Comparison of ENCODE assay signal across 16 cellular contexts in the genomic region with DNA sequence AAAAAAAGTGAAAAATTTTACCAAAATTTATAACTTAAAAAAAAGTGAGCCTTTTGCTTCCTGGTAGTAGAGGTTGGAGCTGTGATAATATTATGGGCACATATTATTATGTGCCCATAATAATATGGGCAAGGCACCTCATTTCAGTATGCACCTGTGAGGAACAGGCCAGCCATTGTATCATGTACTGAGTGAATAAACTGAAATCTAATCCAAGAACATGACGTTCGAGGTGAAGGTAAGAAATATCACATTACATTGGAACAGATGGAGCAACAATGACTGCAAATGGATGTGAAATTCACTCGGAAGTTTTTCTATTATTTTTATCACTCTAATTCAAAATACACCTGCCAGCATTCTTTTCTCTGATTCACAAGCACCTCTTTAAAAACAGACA.
DNase-seq lines count a peak whose midpoint lies in the region; ATAC-seq and TF ChIP-seq lines count a peak whose summit lies in the region.
"Had no signal": no experiment of that assay in that cellular context is flagged by ENCODE, and none has a peak within 500 bp of the region (broad histone marks: within the 10 kb centered on the region; RNA-seq: fewer than 3 reads in every experiment).

No MANE protein-coding gene starts in this region.

- TF ChIP-seq CTCF in gastrocnemius medialis (IDR thresholded peaks at IDR 0.05 in 4 of 5, conservative IDR thresholded peaks at IDR 0.05 in 1 of 5), result no peak

- H3K36me3 ChIP-seq in gastrocnemius medialis, result no peaks in the 10 kb centered on the region
- no peaks in the 10 kb centered on the region for H3K36me3 ChIP-seq in effector memory CD4-positive, alpha-beta T cell (ENCODE audit: control insufficient read depth, insufficient read depth, low read length)
- H3K36me3 ChIP-seq: BLaER1 treated with 17β-estradiol and CSF1 and Interleukin-3, amounts not matched to agents 10 nM and 100 nM had no signal

- H3K4me3 ChIP-seq in gastrocnemius medialis, result no peak overlapping the region
- no peak overlapping the region for H3K4me3 ChIP-seq in effector memory CD4-positive, alpha-beta T cell (ENCODE audit: insufficient read depth, low read depth, low read length, poor library complexity, severe bottlenecking)
- H3K4me3 ChIP-seq: BLaER1 treated with 17β-estradiol and CSF1 and Interleukin-3, amounts not matched to agents 10 nM and 100 nM; GM23338 had no signal

- H3K4me1 ChIP-seq in gastrocnemius medialis, result peaks cover 29 to 49% of the 10 kb centered on the region in 2 donors
- no peaks in the 10 kb centered on the region for H3K4me1 ChIP-seq in effector memory CD4-positive, alpha-beta T cell (ENCODE audit: control insufficient read depth, insufficient read depth, low read length, poor library complexity, severe bottlenecking)

- DNase-seq in NCI-H1417 (lab: John Stamatoyannopoulos, UW) (peak in 2 of 3 experiments; percentile 1 to 24), NCI-H1417 treated with DMSO at 0.1 percent for 48 hours (lab: John Stamatoyannopoulos, UW) (no peak), NCI-H146 treated with DMSO at 0.1 percent for 48 hours (lab: John Stamatoyannopoulos, UW; ENCODE audit: unreplicated experiment) (peak; percentile 90), NCI-H345 (lab: John Stamatoyannopoulos, UW) (peak; percentile 44), gastrocnemius medialis (peak in 1 of 2 donors; percentile 14), iPS-NIHi11 (ENCODE audit: low spot score) (no peak), Ammon's horn (ENCODE audit: low spot score) (no peak)
- DNase-seq in effector memory CD4-positive, alpha-beta T cell, result no peak
- DNase-seq: DMS79, GDM1, IMR-90, NCI-H1930, SHP77 had no signal

- TF ChIP-seq POLR2A in gastrocnemius medialis (IDR thresholded peaks at IDR 0.05), result no peak

- in situ Hi-C loops in gastrocnemius medialis (cut with MboI; ENCODE audit: low sequenced_read_pairs in 4 of 4), result no loop called here

- intact Hi-C loops in gastrocnemius medialis (cut with DNase I; ENCODE audit: low total_unique reads), result loop anchor here (2.0 to 10.0 kb wide), 2 partner anchors 146 to 1094 kb away; no protein-coding TSS in a partner anchor

- ATAC-seq in gastrocnemius medialis, result peak; percentile 62 to 81
- ATAC-seq: GM23338 had no signal

- peak overlapping the region; percentile 7 to 63 (median 31) for H3K27ac ChIP-seq in gastrocnemius medialis
- H3K27ac ChIP-seq in effector memory CD4-positive, alpha-beta T cell (ENCODE audit: insufficient read depth, low read length, poor library complexity, severe bottlenecking), result no peak overlapping the region
- H3K27ac ChIP-seq: 22Rv1; BLaER1 treated with 17β-estradiol and CSF1 and Interleukin-3, amounts not matched to agents 10 nM and 100 nM had no signal

- H3K27me3 ChIP-seq in gastrocnemius medialis, result no peaks in the 10 kb centered on the region
- H3K27me3 ChIP-seq in effector memory CD4-positive, alpha-beta T cell (replicated peaks; ENCODE audit: control insufficient read depth, insufficient read depth, low read length, poor library complexity, severe bottlenecking), result no peaks in the 10 kb centered on the region
- H3K27me3 ChIP-seq: BLaER1 treated with 17β-estradiol and CSF1 and Interleukin-3, amounts not matched to agents 10 nM and 100 nM had no signal

- no peaks in the 10 kb centered on the region for H3K9me3 ChIP-seq in gastrocnemius medialis
- no peaks in the 10 kb centered on the region for H3K9me3 ChIP-seq in effector memory CD4-positive, alpha-beta T cell (ENCODE audit: control insufficient read depth, low read length)

Comparison
In these comparisons a context has a peak if more than half of its experiments do, and no peak if none do; other contexts are left out.
1. DNase-seq: peak in NCI-H1417 (2 of 3), NCI-H146 treated with DMSO at 0.1 percent for 48 hours (single experiment) and NCI-H345 (single experiment); none in NCI-H1417 treated with DMSO at 0.1 percent for 48 hours (single experiment), effector memory CD4-positive, alpha-beta T cell (0 of 3), iPS-NIHi11 (single experiment) and Ammon's horn (single experiment).